10 cellular contexts compared by ENCODE assay signal in the genomic region with DNA sequence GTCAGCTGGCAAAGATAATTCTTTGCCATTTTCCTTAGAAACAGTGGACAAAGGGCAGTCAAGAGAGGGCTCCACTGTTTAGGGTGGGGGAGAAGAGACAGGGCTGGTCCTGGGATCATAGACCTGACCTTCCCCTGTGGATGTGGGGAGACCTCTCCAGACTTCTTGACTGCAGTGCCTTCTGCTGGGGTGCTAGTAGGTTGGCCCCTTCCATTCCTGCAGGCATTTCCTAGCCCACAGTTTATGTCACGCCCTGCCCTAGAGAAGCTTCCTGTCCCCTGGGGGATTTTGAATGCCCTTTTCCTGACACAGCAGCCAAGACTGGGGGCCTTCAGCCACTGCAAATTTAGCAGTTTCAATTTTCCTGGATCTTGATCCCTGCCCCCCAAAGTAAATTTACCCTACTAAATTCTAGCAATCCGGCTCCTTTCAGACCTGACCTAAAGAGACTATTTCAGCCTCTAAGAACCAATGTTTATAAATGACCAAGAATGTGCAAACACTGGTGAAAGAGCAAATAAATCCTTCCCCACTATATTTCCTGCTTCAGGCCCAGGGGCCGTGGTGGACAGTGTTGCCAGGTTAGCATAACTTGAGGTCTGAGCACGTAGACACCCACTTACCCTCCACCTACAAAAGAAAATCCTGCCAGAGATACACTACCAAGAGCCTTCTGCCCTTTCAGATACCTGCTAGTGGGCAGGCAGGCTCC. TPM values are rescaled to one million over a fixed set of nuclear protein-coding genes. Genes with fewer than 3 reads are reported as not detected.
DNase-seq lines count a peak whose midpoint lies in the region; ATAC-seq and TF ChIP-seq lines count a peak whose summit lies in the region.
"Had no signal": no experiment of that assay in that cellular context is flagged by ENCODE, and none has a peak within 500 bp of the region (broad histone marks: within the 10 kb centered on the region; RNA-seq: fewer than 3 reads in every experiment).

No MANE protein-coding gene starts in this region.

- no peak overlapping the region for H3K4me3 ChIP-seq in SJCRH30
- H3K4me3 ChIP-seq in gastrocnemius medialis = no peak overlapping the region
- H3K4me3 ChIP-seq: cardiac muscle cell had no signal

- H3K9me3 Mint-ChIP-seq in naive thymus-derived CD8-positive, alpha-beta T cell = peaks cover 0 to 8% (median 0%) of the 10 kb centered on the region in 9 donors

- H3K4me3 Mint-ChIP-seq in naive thymus-derived CD8-positive, alpha-beta T cell = peak overlapping the region in 1 of 10 donors; percentile 38

- H3K27ac ChIP-seq in SJCRH30 (no peak overlapping the region), gastrocnemius medialis (peak overlapping the region; percentile 27 to 62 (median 42))
- H3K27ac ChIP-seq: cardiac muscle cell had no signal

- no peak for TF ChIP-seq CTCF in gastrocnemius medialis (IDR thresholded peaks at IDR 0.05 in 4 of 5, conservative IDR thresholded peaks at IDR 0.05 in 1 of 5)

- no peak overlapping the region for H3K27ac Mint-ChIP-seq in naive thymus-derived CD8-positive, alpha-beta T cell

- peaks cover 2 to 40% (median 16%) of the 10 kb centered on the region in 5 donors for H3K27me3 Mint-ChIP-seq in naive thymus-derived CD8-positive, alpha-beta T cell

- H3K4me1 ChIP-seq in SJCRH30 (peaks cover 25% of the 10 kb centered on the region), gastrocnemius medialis (peaks cover 48 to 64% of the 10 kb centered on the region in 2 donors)

- H3K27me3 ChIP-seq in SJCRH30 (no peaks in the 10 kb centered on the region; the same call in none of the 2 replicates), gastrocnemius medialis (no peaks in the 10 kb centered on the region)
- H3K27me3 ChIP-seq: cardiac muscle cell had no signal

- H3K36me3 ChIP-seq in SJCRH30 (no peaks in the 10 kb centered on the region), gastrocnemius medialis (no peaks in the 10 kb centered on the region)
- H3K36me3 ChIP-seq: cardiac muscle cell had no signal

- ATAC-seq in gastrocnemius medialis (peak in 1 of 2 donors; percentile 15), GM21717 (IDR thresholded peaks at IDR 0.05; ENCODE audit: unreplicated experiment) (no peak)
- ATAC-seq in naive thymus-derived CD8-positive, alpha-beta T cell = no peak

- TF ChIP-seq POLR2A in gastrocnemius medialis (IDR thresholded peaks at IDR 0.05) = no peak

- H3K36me3 Mint-ChIP-seq in naive thymus-derived CD8-positive, alpha-beta T cell = peaks cover 13 to 47% (median 18%) of the 10 kb centered on the region in 3 donors

- DNase-seq in GM03348 (ENCODE audit: low spot score) (peak; percentile 9), SJCRH30 (peak; percentile 24 to 40), iris pigment epithelial cell (ENCODE audit: low read depth) (peak; percentile 31), gastrocnemius medialis (no peak), NCI-H146 (lab: John Stamatoyannopoulos, UW) (no peak), mucosa of gallbladder (ENCODE audit: low spot score) (no peak)
- DNase-seq in naive thymus-derived CD8-positive, alpha-beta T cell = no peak
- DNase-seq: NCI-H524 treated with DMSO at 0.1 percent for 48 hours had no signal

- no peaks in the 10 kb centered on the region for H3K9me3 ChIP-seq in SJCRH30 (replicated peaks)
- H3K9me3 ChIP-seq in gastrocnemius medialis = no peaks in the 10 kb centered on the region

- in situ Hi-C loops in gastrocnemius medialis (cut with MboI; ENCODE audit: low sequenced_read_pairs in 4 of 4) = loop anchor here (5.0 to 10.0 kb wide), 2 partner anchors 80 to 83 kb away; no protein-coding TSS in a partner anchor

- peaks cover 10 to 27% (median 25%) of the 10 kb centered on the region in 4 donors for H3K4me1 Mint-ChIP-seq in naive thymus-derived CD8-positive, alpha-beta T cell

- intact Hi-C loops in gastrocnemius medialis (cut with DNase I; ENCODE audit: low total_unique reads) = loop anchor here (10.0 kb wide), 1 partner anchor 957 kb away; the partner anchor contains the start of genes TAF10 and TPP1

- POLR2A ChIA-PET in naive thymus-derived CD8-positive, alpha-beta T cell (lab: Charles Lee) = no interaction called here

RNA-seq across cellular contexts. Expression of gene PPFIBP2, which starts 58.4 kb away (rescaled TPM):
- total RNA-seq in SJCRH30 (2014; rRNA removed; shearing (Covaris generic)) = 3.9 and 4.5 TPM in 2 replicates
- total RNA-seq in gastrocnemius medialis = 10 to 100 TPM; 10.5 to 33.5 (median 25.4) TPM
- 10 to 100 TPM; 82.6 to 88.0 TPM for total RNA-seq in naive thymus-derived CD8-positive, alpha-beta T cell
- 10 to 100 TPM in 1 of 3 donors, 1 to 10 TPM in 2; 2.6 to 32.2 (median 5.6) TPM for polyA plus RNA-seq in naive thymus-derived CD8-positive, alpha-beta T cell
- 104 TPM for total RNA-seq in mucosa of gallbladder

Comparison
In these comparisons a context has a peak if more than half of its experiments do, and no peak if none do; other contexts are left out.
1. DNase-seq: peak in GM03348 (single experiment), SJCRH30 (2 of 2) and iris pigment epithelial cell (single experiment); none in gastrocnemius medialis (0 of 2), NCI-H146 (single experiment), naive thymus-derived CD8-positive, alpha-beta T cell (0 of 10) and mucosa of gallbladder (single experiment).